In genomic region chrX:115533485-115533884, GRCh38 we compare ENCODE assay signal across 1 cellular context.
TF ChIP-seq lines count a peak whose summit lies in the region.

No MANE protein-coding gene starts in this region.

TF ChIP-seq in H1, 55 proteins besides CTCF, POLR2A, EP300 and RAD21:
- TF ChIP-seq PHF8 (conservative IDR thresholded peaks at IDR 0.05; ENCODE audit: low read depth, low read length) (no peak), KDM1A (IDR thresholded peaks at IDR 0.05; ENCODE audit: borderline replicate concordance, low read length) (no peak), CTBP2 (IDR thresholded peaks at IDR 0.05; ENCODE audit: borderline replicate concordance, insufficient read depth, insufficient read length, low read length) (no peak), SIN3A (conservative IDR thresholded peaks at IDR 0.05 in 1 of 2, IDR thresholded peaks at IDR 0.05 in 1 of 2; ENCODE audit: low read depth in 1 of 2, low read length in 2 of 2) (no peak), SIRT6 (IDR thresholded peaks at IDR 0.05; ENCODE audit: low read length) (no peak), GABPA (IDR thresholded peaks at IDR 0.05; ENCODE audit: borderline replicate concordance, insufficient read depth, low read length) (no peak), CREB1 (IDR thresholded peaks at IDR 0.05) (no peak), MAX (IDR thresholded peaks at IDR 0.05) (no peak), EGR1 (IDR thresholded peaks at IDR 0.05; ENCODE audit: borderline replicate concordance, low read depth, low read length) (no peak), GTF2F1 (IDR thresholded peaks at IDR 0.05; ENCODE audit: borderline replicate concordance, low read depth, low read length) (no peak), POLR2AphosphoS5 (IDR thresholded peaks at IDR 0.05; ENCODE audit: low read depth, low read length) (no peak), RFX5 (IDR thresholded peaks at IDR 0.05; ENCODE audit: borderline replicate concordance, low read depth, low read length) (no peak)
